In the genomic region with DNA sequence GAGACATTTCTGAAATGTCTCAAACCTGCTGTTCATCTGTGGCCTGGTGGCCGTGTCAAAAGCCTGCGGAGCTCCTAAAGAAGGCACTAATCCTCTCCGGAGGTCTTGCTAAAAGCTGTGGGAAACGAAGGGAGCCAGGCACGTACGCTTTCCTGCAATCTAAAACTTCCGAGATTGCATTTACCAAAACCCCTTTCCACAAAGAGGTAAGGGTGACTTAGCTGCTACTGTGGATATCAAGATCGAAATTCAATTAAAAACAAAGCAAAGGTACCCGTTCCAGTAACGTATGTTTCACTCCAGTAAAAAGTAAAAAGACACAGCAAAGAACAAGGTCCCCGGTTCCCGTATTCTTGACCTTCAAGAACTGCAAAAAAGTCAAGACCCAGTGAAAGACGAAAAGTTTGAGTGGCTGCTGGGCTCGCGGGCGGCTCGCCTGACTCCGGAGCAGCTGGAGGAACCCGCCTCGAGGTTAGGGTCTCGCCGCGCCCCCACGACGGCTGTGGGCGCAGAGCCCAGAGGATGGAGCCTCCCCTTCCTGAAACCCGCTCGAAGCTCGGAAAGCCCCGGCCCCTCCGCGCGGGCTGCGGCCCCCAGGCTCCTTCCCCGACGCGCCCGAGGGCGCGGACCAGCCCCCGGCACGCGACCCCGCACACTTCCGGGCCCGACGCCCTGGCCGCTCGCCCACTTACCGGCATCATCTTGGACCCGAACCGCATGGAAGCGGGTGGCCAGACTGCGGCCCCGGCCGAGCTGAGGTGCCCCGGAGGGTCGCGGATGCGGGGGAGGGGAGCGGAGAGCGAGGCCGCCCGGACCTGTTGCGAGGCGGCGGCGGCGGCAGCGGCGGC, we compare ENCODE assay signal across 1 cellular context.
TF ChIP-seq lines count a peak whose summit lies in the region.

No MANE protein-coding gene starts in this region.

TF ChIP-seq in GM23338, 12 proteins besides CTCF, POLR2A, EP300 and RAD21 (continued from another document):
- TF ChIP-seq, protein P1, sequence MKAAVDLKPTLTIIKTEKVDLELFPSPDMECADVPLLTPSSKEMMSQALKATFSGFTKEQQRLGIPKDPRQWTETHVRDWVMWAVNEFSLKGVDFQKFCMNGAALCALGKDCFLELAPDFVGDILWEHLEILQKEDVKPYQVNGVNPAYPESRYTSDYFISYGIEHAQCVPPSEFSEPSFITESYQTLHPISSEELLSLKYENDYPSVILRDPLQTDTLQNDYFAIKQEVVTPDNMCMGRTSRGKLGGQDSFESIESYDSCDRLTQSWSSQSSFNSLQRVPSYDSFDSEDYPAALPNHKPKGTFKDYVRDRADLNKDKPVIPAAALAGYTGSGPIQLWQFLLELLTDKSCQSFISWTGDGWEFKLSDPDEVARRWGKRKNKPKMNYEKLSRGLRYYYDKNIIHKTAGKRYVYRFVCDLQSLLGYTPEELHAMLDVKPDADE (IDR thresholded peaks at IDR 0.05) = no peak
- TF ChIP-seq, protein P2, sequence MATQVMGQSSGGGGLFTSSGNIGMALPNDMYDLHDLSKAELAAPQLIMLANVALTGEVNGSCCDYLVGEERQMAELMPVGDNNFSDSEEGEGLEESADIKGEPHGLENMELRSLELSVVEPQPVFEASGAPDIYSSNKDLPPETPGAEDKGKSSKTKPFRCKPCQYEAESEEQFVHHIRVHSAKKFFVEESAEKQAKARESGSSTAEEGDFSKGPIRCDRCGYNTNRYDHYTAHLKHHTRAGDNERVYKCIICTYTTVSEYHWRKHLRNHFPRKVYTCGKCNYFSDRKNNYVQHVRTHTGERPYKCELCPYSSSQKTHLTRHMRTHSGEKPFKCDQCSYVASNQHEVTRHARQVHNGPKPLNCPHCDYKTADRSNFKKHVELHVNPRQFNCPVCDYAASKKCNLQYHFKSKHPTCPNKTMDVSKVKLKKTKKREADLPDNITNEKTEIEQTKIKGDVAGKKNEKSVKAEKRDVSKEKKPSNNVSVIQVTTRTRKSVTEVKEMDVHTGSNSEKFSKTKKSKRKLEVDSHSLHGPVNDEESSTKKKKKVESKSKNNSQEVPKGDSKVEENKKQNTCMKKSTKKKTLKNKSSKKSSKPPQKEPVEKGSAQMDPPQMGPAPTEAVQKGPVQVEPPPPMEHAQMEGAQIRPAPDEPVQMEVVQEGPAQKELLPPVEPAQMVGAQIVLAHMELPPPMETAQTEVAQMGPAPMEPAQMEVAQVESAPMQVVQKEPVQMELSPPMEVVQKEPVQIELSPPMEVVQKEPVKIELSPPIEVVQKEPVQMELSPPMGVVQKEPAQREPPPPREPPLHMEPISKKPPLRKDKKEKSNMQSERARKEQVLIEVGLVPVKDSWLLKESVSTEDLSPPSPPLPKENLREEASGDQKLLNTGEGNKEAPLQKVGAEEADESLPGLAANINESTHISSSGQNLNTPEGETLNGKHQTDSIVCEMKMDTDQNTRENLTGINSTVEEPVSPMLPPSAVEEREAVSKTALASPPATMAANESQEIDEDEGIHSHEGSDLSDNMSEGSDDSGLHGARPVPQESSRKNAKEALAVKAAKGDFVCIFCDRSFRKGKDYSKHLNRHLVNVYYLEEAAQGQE (IDR thresholded peaks at IDR 0.05; ENCODE audit: unreplicated experiment) = no peak
- no peak for TF ChIP-seq CREB1 (CRISPR knock-in tag; IDR thresholded peaks at IDR 0.05; ENCODE audit: low read depth)
- no peak for TF ChIP-seq ZNF114 (CRISPR knock-in tag; IDR thresholded peaks at IDR 0.05)
TF ChIP-seq in GM23338: peak in this region for 0.
